2 cellular contexts compared by ENCODE assay signal in the genomic region with DNA sequence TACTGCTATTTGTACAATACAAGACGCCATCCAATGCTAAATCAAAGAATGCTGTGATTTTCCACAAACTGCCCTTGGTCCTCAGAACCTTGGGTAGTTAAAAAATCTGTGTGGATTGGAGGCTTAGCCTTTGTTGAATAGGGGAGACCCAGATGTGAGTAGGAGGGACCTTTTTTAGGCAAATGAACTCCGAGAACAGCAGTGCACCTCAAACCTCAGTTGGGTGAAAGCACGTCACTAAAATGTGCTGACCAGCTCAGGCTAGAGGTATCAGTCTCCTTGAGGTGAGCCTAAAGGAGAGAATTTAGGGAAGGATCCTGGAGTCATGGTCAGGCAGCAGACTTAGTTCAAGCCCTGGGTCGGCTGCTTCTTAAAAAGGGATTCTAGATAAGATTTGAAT.
TF ChIP-seq lines count a peak whose summit lies in the region.

No MANE protein-coding gene starts in this region.

TF ChIP-seq in GM23338, 12 proteins besides CTCF, POLR2A, EP300 and RAD21 (continues in another document):
- TF ChIP-seq JUNB (IDR thresholded peaks at IDR 0.05; ENCODE audit: unreplicated experiment) = no peak
- TF ChIP-seq ZNF331 (CRISPR knock-in tag; IDR thresholded peaks at IDR 0.05; ENCODE audit: low read depth) = no peak
- no peak for TF ChIP-seq STAT1 (IDR thresholded peaks at IDR 0.05; ENCODE audit: unreplicated experiment)
- no peak for TF ChIP-seq EZH2 (IDR thresholded peaks at IDR 0.05; ENCODE audit: low read depth, unreplicated experiment)
- TF ChIP-seq, protein P1, sequence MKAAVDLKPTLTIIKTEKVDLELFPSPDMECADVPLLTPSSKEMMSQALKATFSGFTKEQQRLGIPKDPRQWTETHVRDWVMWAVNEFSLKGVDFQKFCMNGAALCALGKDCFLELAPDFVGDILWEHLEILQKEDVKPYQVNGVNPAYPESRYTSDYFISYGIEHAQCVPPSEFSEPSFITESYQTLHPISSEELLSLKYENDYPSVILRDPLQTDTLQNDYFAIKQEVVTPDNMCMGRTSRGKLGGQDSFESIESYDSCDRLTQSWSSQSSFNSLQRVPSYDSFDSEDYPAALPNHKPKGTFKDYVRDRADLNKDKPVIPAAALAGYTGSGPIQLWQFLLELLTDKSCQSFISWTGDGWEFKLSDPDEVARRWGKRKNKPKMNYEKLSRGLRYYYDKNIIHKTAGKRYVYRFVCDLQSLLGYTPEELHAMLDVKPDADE (IDR thresholded peaks at IDR 0.05) = no peak
- TF ChIP-seq, protein P2, sequence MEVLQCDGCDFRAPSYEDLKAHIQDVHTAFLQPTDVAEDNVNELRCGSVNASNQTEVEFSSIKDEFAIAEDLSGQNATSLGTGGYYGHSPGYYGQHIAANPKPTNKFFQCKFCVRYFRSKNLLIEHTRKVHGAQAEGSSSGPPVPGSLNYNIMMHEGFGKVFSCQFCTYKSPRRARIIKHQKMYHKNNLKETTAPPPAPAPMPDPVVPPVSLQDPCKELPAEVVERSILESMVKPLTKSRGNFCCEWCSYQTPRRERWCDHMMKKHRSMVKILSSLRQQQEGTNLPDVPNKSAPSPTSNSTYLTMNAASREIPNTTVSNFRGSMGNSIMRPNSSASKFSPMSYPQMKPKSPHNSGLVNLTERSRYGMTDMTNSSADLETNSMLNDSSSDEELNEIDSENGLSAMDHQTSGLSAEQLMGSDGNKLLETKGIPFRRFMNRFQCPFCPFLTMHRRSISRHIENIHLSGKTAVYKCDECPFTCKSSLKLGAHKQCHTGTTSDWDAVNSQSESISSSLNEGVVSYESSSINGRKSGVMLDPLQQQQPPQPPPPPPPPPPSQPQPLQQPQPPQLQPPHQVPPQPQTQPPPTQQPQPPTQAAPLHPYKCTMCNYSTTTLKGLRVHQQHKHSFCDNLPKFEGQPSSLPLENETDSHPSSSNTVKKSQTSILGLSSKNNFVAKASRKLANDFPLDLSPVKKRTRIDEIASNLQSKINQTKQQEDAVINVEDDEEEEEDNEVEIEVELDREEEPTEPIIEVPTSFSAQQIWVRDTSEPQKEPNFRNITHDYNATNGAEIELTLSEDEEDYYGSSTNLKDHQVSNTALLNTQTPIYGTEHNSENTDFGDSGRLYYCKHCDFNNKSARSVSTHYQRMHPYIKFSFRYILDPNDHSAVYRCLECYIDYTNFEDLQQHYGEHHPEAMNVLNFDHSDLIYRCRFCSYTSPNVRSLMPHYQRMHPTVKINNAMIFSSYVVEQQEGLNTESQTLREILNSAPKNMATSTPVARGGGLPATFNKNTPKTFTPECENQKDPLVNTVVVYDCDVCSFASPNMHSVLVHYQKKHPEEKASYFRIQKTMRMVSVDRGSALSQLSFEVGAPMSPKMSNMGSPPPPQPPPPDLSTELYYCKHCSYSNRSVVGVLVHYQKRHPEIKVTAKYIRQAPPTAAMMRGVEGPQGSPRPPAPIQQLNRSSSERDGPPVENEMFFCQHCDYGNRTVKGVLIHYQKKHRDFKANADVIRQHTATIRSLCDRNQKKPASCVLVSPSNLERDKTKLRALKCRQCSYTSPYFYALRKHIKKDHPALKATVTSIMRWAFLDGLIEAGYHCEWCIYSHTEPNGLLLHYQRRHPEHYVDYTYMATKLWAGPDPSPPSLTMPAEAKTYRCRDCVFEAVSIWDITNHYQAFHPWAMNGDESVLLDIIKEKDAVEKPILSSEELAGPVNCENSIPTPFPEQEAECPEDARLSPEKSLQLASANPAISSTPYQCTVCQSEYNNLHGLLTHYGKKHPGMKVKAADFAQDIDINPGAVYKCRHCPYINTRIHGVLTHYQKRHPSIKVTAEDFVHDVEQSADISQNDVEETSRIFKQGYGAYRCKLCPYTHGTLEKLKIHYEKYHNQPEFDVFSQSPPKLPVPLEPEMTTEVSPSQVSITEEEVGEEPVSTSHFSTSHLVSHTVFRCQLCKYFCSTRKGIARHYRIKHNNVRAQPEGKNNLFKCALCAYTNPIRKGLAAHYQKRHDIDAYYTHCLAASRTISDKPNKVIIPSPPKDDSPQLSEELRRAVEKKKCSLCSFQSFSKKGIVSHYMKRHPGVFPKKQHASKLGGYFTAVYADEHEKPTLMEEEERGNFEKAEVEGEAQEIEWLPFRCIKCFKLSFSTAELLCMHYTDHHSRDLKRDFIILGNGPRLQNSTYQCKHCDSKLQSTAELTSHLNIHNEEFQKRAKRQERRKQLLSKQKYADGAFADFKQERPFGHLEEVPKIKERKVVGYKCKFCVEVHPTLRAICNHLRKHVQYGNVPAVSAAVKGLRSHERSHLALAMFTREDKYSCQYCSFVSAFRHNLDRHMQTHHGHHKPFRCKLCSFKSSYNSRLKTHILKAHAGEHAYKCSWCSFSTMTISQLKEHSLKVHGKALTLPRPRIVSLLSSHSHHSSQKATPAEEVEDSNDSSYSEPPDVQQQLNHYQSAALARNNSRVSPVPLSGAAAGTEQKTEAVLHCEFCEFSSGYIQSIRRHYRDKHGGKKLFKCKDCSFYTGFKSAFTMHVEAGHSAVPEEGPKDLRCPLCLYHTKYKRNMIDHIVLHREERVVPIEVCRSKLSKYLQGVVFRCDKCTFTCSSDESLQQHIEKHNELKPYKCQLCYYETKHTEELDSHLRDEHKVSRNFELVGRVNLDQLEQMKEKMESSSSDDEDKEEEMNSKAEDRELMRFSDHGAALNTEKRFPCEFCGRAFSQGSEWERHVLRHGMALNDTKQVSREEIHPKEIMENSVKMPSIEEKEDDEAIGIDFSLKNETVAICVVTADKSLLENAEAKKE (CRISPR knock-in tag; IDR thresholded peaks at IDR 0.05) = no peak
- TF ChIP-seq NANOG (IDR thresholded peaks at IDR 0.05; ENCODE audit: borderline replicate concordance) = no peak
- TF ChIP-seq POLR2AphosphoS5 (IDR thresholded peaks at IDR 0.05; ENCODE audit: low read depth) = no peak
- TF ChIP-seq EZH2phosphoT487 (IDR thresholded peaks at IDR 0.05; ENCODE audit: unreplicated experiment) = no peak
- no peak for TF ChIP-seq ZNF114 (CRISPR knock-in tag; IDR thresholded peaks at IDR 0.05)

TF ChIP-seq in H1, 55 proteins besides CTCF, POLR2A, EP300 and RAD21:
- TF ChIP-seq KDM4A (IDR thresholded peaks at IDR 0.05; ENCODE audit: low read depth, low read length, severe bottlenecking) (no peak), HDAC6 (IDR thresholded peaks at IDR 0.05; ENCODE audit: low read depth, low read length) (no peak), SRF (IDR thresholded peaks at IDR 0.05; ENCODE audit: low read depth, low read length) (no peak), SIN3A (conservative IDR thresholded peaks at IDR 0.05 in 1 of 2, IDR thresholded peaks at IDR 0.05 in 1 of 2; ENCODE audit: low read depth in 1 of 2, low read length in 2 of 2) (no peak), BACH1 (IDR thresholded peaks at IDR 0.05; ENCODE audit: low read length) (no peak), TEAD4 (IDR thresholded peaks at IDR 0.05; ENCODE audit: low read depth, low read length) (no peak), CREB1 (IDR thresholded peaks at IDR 0.05) (no peak), KDM1A (IDR thresholded peaks at IDR 0.05; ENCODE audit: borderline replicate concordance, low read length) (no peak), TBP (IDR thresholded peaks at IDR 0.05; ENCODE audit: low read depth, low read length) (no peak), SAP30 (IDR thresholded peaks at IDR 0.05; ENCODE audit: insufficient read depth, insufficient replicate concordance, low read length) (no peak)
- TF ChIP-seq, protein P3, sequence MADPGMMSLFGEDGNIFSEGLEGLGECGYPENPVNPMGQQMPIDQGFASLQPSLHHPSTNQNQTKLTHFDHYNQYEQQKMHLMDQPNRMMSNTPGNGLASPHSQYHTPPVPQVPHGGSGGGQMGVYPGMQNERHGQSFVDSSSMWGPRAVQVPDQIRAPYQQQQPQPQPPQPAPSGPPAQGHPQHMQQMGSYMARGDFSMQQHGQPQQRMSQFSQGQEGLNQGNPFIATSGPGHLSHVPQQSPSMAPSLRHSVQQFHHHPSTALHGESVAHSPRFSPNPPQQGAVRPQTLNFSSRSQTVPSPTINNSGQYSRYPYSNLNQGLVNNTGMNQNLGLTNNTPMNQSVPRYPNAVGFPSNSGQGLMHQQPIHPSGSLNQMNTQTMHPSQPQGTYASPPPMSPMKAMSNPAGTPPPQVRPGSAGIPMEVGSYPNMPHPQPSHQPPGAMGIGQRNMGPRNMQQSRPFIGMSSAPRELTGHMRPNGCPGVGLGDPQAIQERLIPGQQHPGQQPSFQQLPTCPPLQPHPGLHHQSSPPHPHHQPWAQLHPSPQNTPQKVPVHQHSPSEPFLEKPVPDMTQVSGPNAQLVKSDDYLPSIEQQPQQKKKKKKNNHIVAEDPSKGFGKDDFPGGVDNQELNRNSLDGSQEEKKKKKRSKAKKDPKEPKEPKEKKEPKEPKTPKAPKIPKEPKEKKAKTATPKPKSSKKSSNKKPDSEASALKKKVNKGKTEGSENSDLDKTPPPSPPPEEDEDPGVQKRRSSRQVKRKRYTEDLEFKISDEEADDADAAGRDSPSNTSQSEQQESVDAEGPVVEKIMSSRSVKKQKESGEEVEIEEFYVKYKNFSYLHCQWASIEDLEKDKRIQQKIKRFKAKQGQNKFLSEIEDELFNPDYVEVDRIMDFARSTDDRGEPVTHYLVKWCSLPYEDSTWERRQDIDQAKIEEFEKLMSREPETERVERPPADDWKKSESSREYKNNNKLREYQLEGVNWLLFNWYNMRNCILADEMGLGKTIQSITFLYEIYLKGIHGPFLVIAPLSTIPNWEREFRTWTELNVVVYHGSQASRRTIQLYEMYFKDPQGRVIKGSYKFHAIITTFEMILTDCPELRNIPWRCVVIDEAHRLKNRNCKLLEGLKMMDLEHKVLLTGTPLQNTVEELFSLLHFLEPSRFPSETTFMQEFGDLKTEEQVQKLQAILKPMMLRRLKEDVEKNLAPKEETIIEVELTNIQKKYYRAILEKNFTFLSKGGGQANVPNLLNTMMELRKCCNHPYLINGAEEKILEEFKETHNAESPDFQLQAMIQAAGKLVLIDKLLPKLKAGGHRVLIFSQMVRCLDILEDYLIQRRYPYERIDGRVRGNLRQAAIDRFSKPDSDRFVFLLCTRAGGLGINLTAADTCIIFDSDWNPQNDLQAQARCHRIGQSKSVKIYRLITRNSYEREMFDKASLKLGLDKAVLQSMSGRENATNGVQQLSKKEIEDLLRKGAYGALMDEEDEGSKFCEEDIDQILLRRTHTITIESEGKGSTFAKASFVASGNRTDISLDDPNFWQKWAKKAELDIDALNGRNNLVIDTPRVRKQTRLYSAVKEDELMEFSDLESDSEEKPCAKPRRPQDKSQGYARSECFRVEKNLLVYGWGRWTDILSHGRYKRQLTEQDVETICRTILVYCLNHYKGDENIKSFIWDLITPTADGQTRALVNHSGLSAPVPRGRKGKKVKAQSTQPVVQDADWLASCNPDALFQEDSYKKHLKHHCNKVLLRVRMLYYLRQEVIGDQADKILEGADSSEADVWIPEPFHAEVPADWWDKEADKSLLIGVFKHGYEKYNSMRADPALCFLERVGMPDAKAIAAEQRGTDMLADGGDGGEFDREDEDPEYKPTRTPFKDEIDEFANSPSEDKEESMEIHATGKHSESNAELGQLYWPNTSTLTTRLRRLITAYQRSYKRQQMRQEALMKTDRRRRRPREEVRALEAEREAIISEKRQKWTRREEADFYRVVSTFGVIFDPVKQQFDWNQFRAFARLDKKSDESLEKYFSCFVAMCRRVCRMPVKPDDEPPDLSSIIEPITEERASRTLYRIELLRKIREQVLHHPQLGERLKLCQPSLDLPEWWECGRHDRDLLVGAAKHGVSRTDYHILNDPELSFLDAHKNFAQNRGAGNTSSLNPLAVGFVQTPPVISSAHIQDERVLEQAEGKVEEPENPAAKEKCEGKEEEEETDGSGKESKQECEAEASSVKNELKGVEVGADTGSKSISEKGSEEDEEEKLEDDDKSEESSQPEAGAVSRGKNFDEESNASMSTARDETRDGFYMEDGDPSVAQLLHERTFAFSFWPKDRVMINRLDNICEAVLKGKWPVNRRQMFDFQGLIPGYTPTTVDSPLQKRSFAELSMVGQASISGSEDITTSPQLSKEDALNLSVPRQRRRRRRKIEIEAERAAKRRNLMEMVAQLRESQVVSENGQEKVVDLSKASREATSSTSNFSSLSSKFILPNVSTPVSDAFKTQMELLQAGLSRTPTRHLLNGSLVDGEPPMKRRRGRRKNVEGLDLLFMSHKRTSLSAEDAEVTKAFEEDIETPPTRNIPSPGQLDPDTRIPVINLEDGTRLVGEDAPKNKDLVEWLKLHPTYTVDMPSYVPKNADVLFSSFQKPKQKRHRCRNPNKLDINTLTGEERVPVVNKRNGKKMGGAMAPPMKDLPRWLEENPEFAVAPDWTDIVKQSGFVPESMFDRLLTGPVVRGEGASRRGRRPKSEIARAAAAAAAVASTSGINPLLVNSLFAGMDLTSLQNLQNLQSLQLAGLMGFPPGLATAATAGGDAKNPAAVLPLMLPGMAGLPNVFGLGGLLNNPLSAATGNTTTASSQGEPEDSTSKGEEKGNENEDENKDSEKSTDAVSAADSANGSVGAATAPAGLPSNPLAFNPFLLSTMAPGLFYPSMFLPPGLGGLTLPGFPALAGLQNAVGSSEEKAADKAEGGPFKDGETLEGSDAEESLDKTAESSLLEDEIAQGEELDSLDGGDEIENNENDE (IDR thresholded peaks at IDR 0.05; ENCODE audit: insufficient replicate concordance, low read length) = no peak
- TF ChIP-seq, protein P4, sequence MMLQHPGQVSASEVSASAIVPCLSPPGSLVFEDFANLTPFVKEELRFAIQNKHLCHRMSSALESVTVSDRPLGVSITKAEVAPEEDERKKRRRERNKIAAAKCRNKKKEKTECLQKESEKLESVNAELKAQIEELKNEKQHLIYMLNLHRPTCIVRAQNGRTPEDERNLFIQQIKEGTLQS (IDR thresholded peaks at IDR 0.05; ENCODE audit: insufficient read depth, low read depth, low read length) = no peak
